ENCODE assay signal across 9 cellular contexts in genomic region chr2:48249631-48250473, GRCh38.
DNase-seq lines count a peak whose midpoint lies in the region; ATAC-seq and TF ChIP-seq lines count a peak whose summit lies in the region.
"Had no signal": no experiment of that assay in that cellular context is flagged by ENCODE, and none has a peak within 500 bp of the region (broad histone marks: within the 10 kb centered on the region; RNA-seq: fewer than 3 reads in every experiment).

No MANE protein-coding gene starts in this region.

- H3K4me1 Mint-ChIP-seq in CD4-positive, alpha-beta memory T cell, result peaks cover 0 to 1% (median 0%) of the 10 kb centered on the region in 4 donors

- peak overlapping the region; percentile 24 for H3K9ac ChIP-seq in skeletal muscle satellite cell (ENCODE audit: low read depth, low read length)

- no peaks in the 10 kb centered on the region for H3K27me3 ChIP-seq in SJCRH30
- no peaks in the 10 kb centered on the region for H3K27me3 ChIP-seq in foreskin keratinocyte
- H3K27me3 ChIP-seq in skeletal muscle satellite cell (ENCODE audit: control insufficient read depth, insufficient read depth, low read length), result no peaks in the 10 kb centered on the region
- H3K27me3 ChIP-seq in CD4-positive, alpha-beta memory T cell (ENCODE audit: insufficient read depth, low read length), result no peaks in the 10 kb centered on the region
- no peaks in the 10 kb centered on the region for H3K27me3 ChIP-seq in effector memory CD4-positive, alpha-beta T cell (replicated peaks; ENCODE audit: control insufficient read depth, insufficient read depth, low read length, poor library complexity, severe bottlenecking)

- H3K4me3 Mint-ChIP-seq in CD4-positive, alpha-beta memory T cell, result no peak overlapping the region
- H3K4me3 Mint-ChIP-seq: activated CD8-positive, alpha-beta memory T cell treated with anti-CD3 and anti-CD28 coated beads, Interleukin-2, amount 10 ng/mL, durations not matched to agents 7 days and 5 days had no signal

- no peaks in the 10 kb centered on the region for H3K9me3 Mint-ChIP-seq in CD4-positive, alpha-beta memory T cell

- CTCF ChIA-PET in CD4-positive, alpha-beta memory T cell (lab: Charles Lee; ENCODE audit: partially characterized antibody), result interaction anchor here (0.7 kb wide), 2 partner anchors 10 to 36 kb away, joined by 3 read pairs; no protein-coding TSS in a partner anchor

- no peaks in the 10 kb centered on the region for H3K9me3 ChIP-seq in SJCRH30 (replicated peaks)
- H3K9me3 ChIP-seq in skeletal muscle satellite cell (replicated peaks; ENCODE audit: low read length), result no peaks in the 10 kb centered on the region
- no peaks in the 10 kb centered on the region for H3K9me3 ChIP-seq in CD4-positive, alpha-beta memory T cell (ENCODE audit: control insufficient read depth in 1 of 2, low read length in 2 of 2)
- H3K9me3 ChIP-seq in effector memory CD4-positive, alpha-beta T cell (ENCODE audit: control insufficient read depth, low read length), result no peaks in the 10 kb centered on the region

- H3K27me3 Mint-ChIP-seq in CD4-positive, alpha-beta memory T cell, result no peaks in the 10 kb centered on the region
- H3K27me3 Mint-ChIP-seq: activated CD8-positive, alpha-beta memory T cell treated with anti-CD3 and anti-CD28 coated beads, Interleukin-2, amount 10 ng/mL, durations not matched to agents 7 days and 5 days had no signal

- ATAC-seq in HG03354 (IDR thresholded peaks at IDR 0.05; ENCODE audit: poor library complexity, severe bottlenecking, unreplicated experiment) (peak; percentile 38), foreskin keratinocyte (no peak), HG03025 (IDR thresholded peaks at IDR 0.05; ENCODE audit: low FRiP score, unreplicated experiment) (no peak), HG03442 (IDR thresholded peaks at IDR 0.05; ENCODE audit: unreplicated experiment) (no peak)
- ATAC-seq: activated CD8-positive, alpha-beta memory T cell treated with anti-CD3 and anti-CD28 coated beads, Interleukin-2, amount 10 ng/mL, durations not matched to agents 7 days and 5 days had no signal

- H3K27ac ChIP-seq in SJCRH30, result peak overlapping the region; percentile 94
- H3K27ac ChIP-seq in foreskin keratinocyte, result peak overlapping the region; percentile 86
- no peak overlapping the region for H3K27ac ChIP-seq in CD4-positive, alpha-beta memory T cell (ENCODE audit: low read depth, low read length)
- H3K27ac ChIP-seq in effector memory CD4-positive, alpha-beta T cell (ENCODE audit: insufficient read depth, low read length, poor library complexity, severe bottlenecking), result no peak overlapping the region

- H3K4me2 ChIP-seq in skeletal muscle satellite cell (ENCODE audit: low read length), result peak overlapping the region; percentile 47

- no peak for TF ChIP-seq CTCF in foreskin keratinocyte (conservative IDR thresholded peaks at IDR 0.05)

- no peaks in the 10 kb centered on the region for H3K36me3 ChIP-seq in SJCRH30
- H3K36me3 ChIP-seq in skeletal muscle satellite cell (ENCODE audit: insufficient read depth, low read length), result no peaks in the 10 kb centered on the region
- H3K36me3 ChIP-seq in CD4-positive, alpha-beta memory T cell (ENCODE audit: insufficient read depth, low read length), result no peaks in the 10 kb centered on the region
- H3K36me3 ChIP-seq in effector memory CD4-positive, alpha-beta T cell (ENCODE audit: control insufficient read depth, insufficient read depth, low read length), result no peaks in the 10 kb centered on the region

- H3K27ac Mint-ChIP-seq in CD4-positive, alpha-beta memory T cell, result peak overlapping the region in 1 of 7 donors; percentile 44
- H3K27ac Mint-ChIP-seq: activated CD8-positive, alpha-beta memory T cell treated with anti-CD3 and anti-CD28 coated beads, Interleukin-2, amount 10 ng/mL, durations not matched to agents 7 days and 5 days had no signal

- DNase-seq in SJCRH30, result peak; percentile 39 to 64
- DNase-seq in foreskin keratinocyte, result no peak
- DNase-seq in CD4-positive, alpha-beta memory T cell, result no peak
- DNase-seq in effector memory CD4-positive, alpha-beta T cell, result no peak
- DNase-seq: activated CD8-positive, alpha-beta memory T cell treated with anti-CD3 and anti-CD28 coated beads, Interleukin-2, amount 10 ng/mL, durations not matched to agents 7 days and 5 days had no signal

- POLR2A ChIA-PET in CD4-positive, alpha-beta memory T cell (lab: Charles Lee; ENCODE audit: partially characterized antibody), result interaction anchor here (1.1 kb wide), 1 partner anchor 11 kb away, joined by 3 read pairs; no protein-coding TSS in a partner anchor

- H3K36me3 Mint-ChIP-seq in CD4-positive, alpha-beta memory T cell, result no peaks in the 10 kb centered on the region
- H3K36me3 Mint-ChIP-seq: activated CD8-positive, alpha-beta memory T cell treated with anti-CD3 and anti-CD28 coated beads, Interleukin-2, amount 10 ng/mL, durations not matched to agents 7 days and 5 days had no signal

- H3K4me1 ChIP-seq in SJCRH30 (peaks cover 27% of the 10 kb centered on the region), foreskin keratinocyte (peaks cover 8% of the 10 kb centered on the region), skeletal muscle satellite cell (ENCODE audit: control insufficient read depth, insufficient read depth, low read length) (peaks cover 24% of the 10 kb centered on the region)
- H3K4me1 ChIP-seq in CD4-positive, alpha-beta memory T cell (ENCODE audit: insufficient read depth, low read length), result no peaks in the 10 kb centered on the region
- no peaks in the 10 kb centered on the region for H3K4me1 ChIP-seq in effector memory CD4-positive, alpha-beta T cell (ENCODE audit: control insufficient read depth, insufficient read depth, low read length, poor library complexity, severe bottlenecking)

- no peak overlapping the region; the same call in 1 of the 2 replicates for H3K4me3 ChIP-seq in SJCRH30
- H3K4me3 ChIP-seq in skeletal muscle satellite cell (ENCODE audit: low read length), result peak overlapping the region; percentile 45
- no peak overlapping the region for H3K4me3 ChIP-seq in CD4-positive, alpha-beta memory T cell (ENCODE audit: low read length in 2 of 2)
- H3K4me3 ChIP-seq in effector memory CD4-positive, alpha-beta T cell (ENCODE audit: insufficient read depth, low read depth, low read length, poor library complexity, severe bottlenecking), result no peak overlapping the region

- intact Hi-C loops in CD4-positive, alpha-beta memory T cell (cut with micrococcal nuclease), result no loop called here

Comparison
In these comparisons a context has a peak if more than half of its experiments do, and no peak if none do; other contexts are left out.
1. DNase-seq: peak in SJCRH30 (2 of 2); none in foreskin keratinocyte (0 of 2), CD4-positive, alpha-beta memory T cell (0 of 5) and effector memory CD4-positive, alpha-beta T cell (0 of 3).
2. H3K27ac ChIP-seq: peak in SJCRH30 (single experiment) and foreskin keratinocyte (single experiment); none in CD4-positive, alpha-beta memory T cell (single experiment) and effector memory CD4-positive, alpha-beta T cell (single experiment).